Comparison of ENCODE assay signal across 5 cellular contexts in genomic region chr20:1155342-1155741, GRCh38. TPM values are rescaled to one million over a fixed set of nuclear protein-coding genes. Genes with fewer than 3 reads are reported as not detected.
"Had no signal": no experiment of that assay in that cellular context is flagged by ENCODE, and none has a peak within 500 bp of the region (broad histone marks: within the 10 kb centered on the region; RNA-seq: fewer than 3 reads in every experiment).

No MANE protein-coding gene starts in this region.

- H3K27me3 Mint-ChIP-seq: IgD-negative memory B cell had no signal

- H3K27ac Mint-ChIP-seq: GM23338, H9, IgD-negative memory B cell had no signal

- H3K4me1 Mint-ChIP-seq: GM23338, H9 had no signal

- ATAC-seq: GM23338 had no signal

- DNase-seq: H9, HCEC 1CT had no signal

- H3K9me3 Mint-ChIP-seq: GM23338, H9 had no signal

- H3K4me3 Mint-ChIP-seq: GM23338, H9, IgD-negative memory B cell had no signal

RNA-seq across cellular contexts. Expression of gene C20orf202, which starts 47.9 kb away (rescaled TPM):
- total RNA-seq: GM23338, H1 had no signal
